Comparison of ENCODE assay signal across 4 cellular contexts in genomic region chr13:98860491-98860890, GRCh38.
"Had no signal": no experiment of that assay in that cellular context is flagged by ENCODE, and none has a peak within 500 bp of the region (broad histone marks: within the 10 kb centered on the region; RNA-seq: fewer than 3 reads in every experiment).

No MANE protein-coding gene starts in this region.

- H2AFZ ChIP-seq: GM23338 had no signal

- H3K27ac Mint-ChIP-seq: GM23338, H9 had no signal

- H3K4me1 Mint-ChIP-seq: H9 had no signal

- DNase-seq: H9, HCEC 1CT, IMR-90 had no signal

- H3K4me3 Mint-ChIP-seq: GM23338, H9 had no signal

- H3K4me3 ChIP-seq: GM23338 had no signal

- ATAC-seq: GM23338 had no signal

- H3K9me3 Mint-ChIP-seq: GM23338, H9 had no signal

- H3K4me2 ChIP-seq: GM23338 had no signal
